ENCODE assay signal across 15 cellular contexts in the genomic region with DNA sequence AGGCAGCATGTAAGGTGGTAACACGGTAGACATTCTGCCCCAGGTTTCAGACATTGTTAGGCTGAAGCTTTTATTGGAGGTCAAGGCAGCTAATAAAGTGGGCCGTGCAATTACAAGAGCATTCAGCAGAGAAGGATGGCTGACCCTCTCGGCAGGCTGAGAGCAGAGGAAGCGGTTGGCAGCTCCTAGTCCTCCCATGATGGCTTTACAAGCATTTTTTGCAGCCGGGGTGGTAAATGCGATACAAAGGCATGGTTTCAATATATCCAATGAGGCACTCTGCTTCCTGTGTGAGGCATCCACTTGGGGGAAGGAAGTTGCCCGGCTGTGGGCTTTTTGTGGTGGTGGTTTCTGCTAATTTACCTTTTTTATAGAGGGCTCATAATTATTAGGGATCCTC. TPM values are rescaled to one million over a fixed set of nuclear protein-coding genes. Genes with fewer than 3 reads are reported as not detected.
A peak's percentile ranks its signal among the peaks of the same experiment; 100 is the strongest.
DNase-seq lines count a peak whose midpoint lies in the region; ATAC-seq and TF ChIP-seq lines count a peak whose summit lies in the region.
"Had no signal": no experiment of that assay in that cellular context is flagged by ENCODE, and none has a peak within 500 bp of the region (broad histone marks: within the 10 kb centered on the region; RNA-seq: fewer than 3 reads in every experiment).

No MANE protein-coding gene starts in this region.

- DNase-seq in cardiac muscle cell (ENCODE audit: low read depth in 1 of 2, low spot score in 1 of 2) (no peak), Right ventricle myocardium superior (no peak), M059J (ENCODE audit: low read depth) (peak; percentile 15), UCSD-AML1 (lab: John Stamatoyannopoulos, UW; ENCODE audit: unreplicated experiment) (peak; percentile 67), smooth muscle cell (lab: John Stamatoyannopoulos, UW; ENCODE audit: unreplicated experiment) (no peak), mesothelial cell of epicardium (ENCODE audit: low spot score in 2 of 2, unreplicated experiment in 2 of 2) (no peak)
- DNase-seq in stimulated activated CD4-positive, alpha-beta T cell treated with anti-CD3 and anti-CD28 coated beads, Interleukin-15, amount 100 ng/mL, for 24 hours: no peak
- DNase-seq: CD8-positive, alpha-beta T cell; EL; H7; NCI-H1092; NCI-H446; Peyer's patch; SHP77 had no signal

- H3K27ac Mint-ChIP-seq in mesothelial cell of epicardium: no peak overlapping the region
- H3K27ac Mint-ChIP-seq: CD8-positive, alpha-beta T cell had no signal

- H3K9me3 ChIP-seq in cardiac muscle cell (ENCODE audit: low read depth): no peaks in the 10 kb centered on the region
- H3K9me3 ChIP-seq in smooth muscle cell (replicated peaks; ENCODE audit: low read depth): no peaks in the 10 kb centered on the region
- H3K9me3 ChIP-seq: Peyer's patch had no signal

- no peak for ATAC-seq in Right ventricle myocardium superior (ENCODE audit: poor library complexity)
- no peak for ATAC-seq in GM21723 (IDR thresholded peaks at IDR 0.05; ENCODE audit: unreplicated experiment)
- ATAC-seq: CD8-positive, alpha-beta T cell had no signal

- intact Hi-C loops in Right ventricle myocardium superior (cut with DNase I): no loop called here

- H3K36me3 ChIP-seq in cardiac muscle cell (peaks cover 34% of the 10 kb centered on the region), smooth muscle cell (ENCODE audit: low read depth) (no peaks in the 10 kb centered on the region)
- H3K36me3 ChIP-seq: Peyer's patch had no signal

- H4K20me1 ChIP-seq in smooth muscle cell (ENCODE audit: low read depth): peaks cover 96% of the 10 kb centered on the region

- no peak for TF ChIP-seq CTCF in cardiac muscle cell (IDR thresholded peaks at IDR 0.05; ENCODE audit: low read depth, low read length)
- no peak for TF ChIP-seq CTCF in smooth muscle cell (IDR thresholded peaks at IDR 0.05; ENCODE audit: borderline replicate concordance, insufficient read depth, poor library complexity, severe bottlenecking)
- TF ChIP-seq CTCF in mesothelial cell of epicardium (IDR thresholded peaks at IDR 0.05; ENCODE audit: unreplicated experiment): no peak

- H3K4me2 ChIP-seq in smooth muscle cell: peak overlapping the region; percentile 45

- WGBS in smooth muscle cell (ENCODE audit: low lambda C conversion rate): 31% methylated on average over 7 of the region's 7 CpGs

- H3K9me3 Mint-ChIP-seq in mesothelial cell of epicardium: peaks cover 9% of the 10 kb centered on the region
- H3K9me3 Mint-ChIP-seq: CD8-positive, alpha-beta T cell had no signal

- H3K36me3 Mint-ChIP-seq in mesothelial cell of epicardium: peaks cover 27% of the 10 kb centered on the region
- H3K36me3 Mint-ChIP-seq: CD8-positive, alpha-beta T cell had no signal

- H3K27me3 Mint-ChIP-seq in mesothelial cell of epicardium (ENCODE audit: low read depth): no peaks in the 10 kb centered on the region

- H3K4me1 ChIP-seq in cardiac muscle cell (ENCODE audit: low read depth) (peaks cover 25% of the 10 kb centered on the region), smooth muscle cell (ENCODE audit: low read depth) (peaks cover 13% of the 10 kb centered on the region)
- H3K4me1 ChIP-seq: Peyer's patch had no signal

- peaks cover 91% of the 10 kb centered on the region for H3K79me2 ChIP-seq in smooth muscle cell (ENCODE audit: low read depth)

- H3K27me3 ChIP-seq in cardiac muscle cell (no peaks in the 10 kb centered on the region), smooth muscle cell (ENCODE audit: low read depth) (no peaks in the 10 kb centered on the region)
- H3K27me3 ChIP-seq: Peyer's patch had no signal

- H2AFZ ChIP-seq in smooth muscle cell (ENCODE audit: low read depth): no peak overlapping the region

- peak overlapping the region; percentile 49 for H3K27ac ChIP-seq in cardiac muscle cell
- peak overlapping the region; percentile 2 for H3K27ac ChIP-seq in smooth muscle cell (ENCODE audit: low read depth)
- H3K27ac ChIP-seq: Peyer's patch had no signal

- peaks cover 36% of the 10 kb centered on the region for H3K4me1 Mint-ChIP-seq in mesothelial cell of epicardium

- no peak overlapping the region for H3K4me3 Mint-ChIP-seq in mesothelial cell of epicardium
- H3K4me3 Mint-ChIP-seq: CD8-positive, alpha-beta T cell had no signal

- H3K9ac ChIP-seq in smooth muscle cell (ENCODE audit: low read depth): no peak overlapping the region

- H3F3A ChIP-seq in smooth muscle cell (ENCODE audit: low read depth): peaks cover 11% of the 10 kb centered on the region

- no peak overlapping the region for H3K4me3 ChIP-seq in cardiac muscle cell
- H3K4me3 ChIP-seq in smooth muscle cell: no peak overlapping the region
- H3K4me3 ChIP-seq: Peyer's patch had no signal

RNA-seq across cellular contexts. Expression of a gene that starts 14.6 kb away (rescaled TPM):
- 141 and 177 TPM in 2 replicates for total RNA-seq in cardiac muscle cell
- polyA plus RNA-seq in cardiac muscle cell: 58.9 and 60.7 TPM in 2 replicates
- total RNA-seq in Right ventricle myocardium superior: 2.4 TPM
- 0.22 and 1.1 TPM in 2 replicates for total RNA-seq in M059J (2014; rRNA removed; shearing (Covaris generic))
- total RNA-seq in smooth muscle cell: 42.1 and 43.3 TPM in 2 replicates
- polyA plus RNA-seq in smooth muscle cell: 24.1 and 24.9 TPM in 2 replicates
- total RNA-seq in mesothelial cell of epicardium: 63.3 to 69.7 TPM (median 64.9 TPM) in 3 replicates
- total RNA-seq: CD8-positive, alpha-beta T cell had no signal

Comparison
In these comparisons a context has a peak if more than half of its experiments do, and no peak if none do; other contexts are left out.
1. RNA of a gene that starts 14.6 kb away (total RNA-seq): 141 to 177 TPM in cardiac muscle cell, 63.3 to 69.7 TPM in mesothelial cell of epicardium and 42.1 to 43.3 TPM in smooth muscle cell; 2.4 TPM in Right ventricle myocardium superior (single experiment) and 0.22 to 1.1 TPM in M059J; every median in the first group is over 10 times any median in the second.
2. DNase-seq: peak in M059J (single experiment) and UCSD-AML1 (single experiment); none in cardiac muscle cell (0 of 2), Right ventricle myocardium superior (single experiment), smooth muscle cell (single experiment), mesothelial cell of epicardium (0 of 2) and stimulated activated CD4-positive, alpha-beta T cell treated with anti-CD3 and anti-CD28 coated beads, Interleukin-15, amount 100 ng/mL, for 24 hours (single experiment).